ENCODE assay signal across 1 cellular context in genomic region chr15:40420793-40421192, GRCh38.
TF ChIP-seq lines count a peak whose summit lies in the region.

No MANE protein-coding gene starts in this region.

TF ChIP-seq in K562, 482 proteins besides CTCF, POLR2A, EP300 and RAD21:
- TF ChIP-seq TFE3 (CRISPR knock-in tag; IDR thresholded peaks at IDR 0.05) (no peak), POLR3G (IDR thresholded peaks at IDR 0.05; ENCODE audit: extremely low read depth, insufficient read length, insufficient replicate concordance) (no peak), MCM5 (IDR thresholded peaks at IDR 0.05; ENCODE audit: low read depth) (no peak), NCOA1 (IDR thresholded peaks at IDR 0.05; ENCODE audit: low read depth) (no peak), POLR2AphosphoS2 (IDR thresholded peaks at IDR 0.05; ENCODE audit: low read length) (no peak), HEY1 (CRISPR knock-in tag; IDR thresholded peaks at IDR 0.05; ENCODE audit: borderline replicate concordance) (no peak), ZBTB5 (IDR thresholded peaks at IDR 0.05) (no peak), SPI1 (IDR thresholded peaks at IDR 0.05; ENCODE audit: borderline replicate concordance, low read depth, low read length) (peak; percentile 14; the same call in 1 of the 2 replicates), ELK3 (CRISPR knock-in tag; IDR thresholded peaks at IDR 0.05) (no peak), NFIC (IDR thresholded peaks at IDR 0.05) (peak; percentile 79), ZNF212 (CRISPR knock-in tag; IDR thresholded peaks at IDR 0.05) (no peak), NCOR1 (IDR thresholded peaks at IDR 0.05) (no peak), CHD4 (IDR thresholded peaks at IDR 0.05; ENCODE audit: insufficient read depth, insufficient replicate concordance, low read depth, low read length, poor library complexity, severe bottlenecking) (no peak), ARHGAP35 (IDR thresholded peaks at IDR 0.05; ENCODE audit: partially characterized antibody) (no peak), SFPQ (IDR thresholded peaks at IDR 0.05; ENCODE audit: low read depth, low read length) (no peak)
